Comparison of ENCODE assay signal across 2 cellular contexts in the genomic region with DNA sequence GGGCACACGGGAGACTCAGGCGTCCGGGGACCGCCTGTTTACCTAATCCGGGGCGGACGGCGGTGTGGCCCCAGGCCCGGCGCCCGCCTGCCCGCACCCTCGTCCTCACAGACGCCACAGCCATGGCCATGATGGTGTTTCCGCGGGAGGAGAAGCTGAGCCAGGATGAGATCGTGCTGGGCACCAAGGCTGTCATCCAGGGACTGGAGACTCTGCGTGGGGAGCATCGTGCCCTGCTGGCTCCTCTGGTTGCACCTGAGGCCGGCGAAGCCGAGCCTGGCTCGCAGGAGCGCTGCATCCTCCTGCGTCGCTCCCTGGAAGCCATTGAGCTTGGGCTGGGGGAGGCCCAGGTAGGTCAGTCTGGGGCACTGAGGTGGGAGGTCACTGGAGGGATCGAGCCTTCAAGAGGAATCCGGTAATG.
TF ChIP-seq lines count a peak whose summit lies in the region.

No MANE protein-coding gene starts in this region.

TF ChIP-seq in H1, 55 proteins besides CTCF, POLR2A, EP300 and RAD21:
- peak; percentile 12; the same call in 1 of the 2 replicates for TF ChIP-seq TAF1 (IDR thresholded peaks at IDR 0.05; ENCODE audit: low read depth, low read length)
- no peak for TF ChIP-seq TCF12 (IDR thresholded peaks at IDR 0.05; ENCODE audit: low read depth, low read length)
- TF ChIP-seq BACH1 (IDR thresholded peaks at IDR 0.05; ENCODE audit: low read length): peak; percentile 26; the same call in 1 of the 2 replicates
- TF ChIP-seq RBBP5 (IDR thresholded peaks at IDR 0.05; ENCODE audit: borderline replicate concordance, low read depth, low read length): 0 out of 2 replicates have a peak, but pooled peaks have one; percentile 7
- no peak for TF ChIP-seq CTBP2 (IDR thresholded peaks at IDR 0.05; ENCODE audit: borderline replicate concordance, insufficient read depth, insufficient read length, low read length)
- TF ChIP-seq, protein P1, sequence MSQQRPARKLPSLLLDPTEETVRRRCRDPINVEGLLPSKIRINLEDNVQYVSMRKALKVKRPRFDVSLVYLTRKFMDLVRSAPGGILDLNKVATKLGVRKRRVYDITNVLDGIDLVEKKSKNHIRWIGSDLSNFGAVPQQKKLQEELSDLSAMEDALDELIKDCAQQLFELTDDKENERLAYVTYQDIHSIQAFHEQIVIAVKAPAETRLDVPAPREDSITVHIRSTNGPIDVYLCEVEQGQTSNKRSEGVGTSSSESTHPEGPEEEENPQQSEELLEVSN (IDR thresholded peaks at IDR 0.05): peak; percentile 43; the same call in 1 of the 2 replicates
- 0 out of 2 replicates have a peak, but pooled peaks have one; percentile 2 for TF ChIP-seq GABPA (IDR thresholded peaks at IDR 0.05; ENCODE audit: borderline replicate concordance, insufficient read depth, low read length)

TF ChIP-seq in neural cell, 6 proteins besides CTCF, POLR2A, EP300 and RAD21:
- TF ChIP-seq TAF1 (IDR thresholded peaks at IDR 0.05; ENCODE audit: low read depth) (no peak), SMC3 (conservative IDR thresholded peaks at IDR 0.05; ENCODE audit: poor library complexity) (peak; percentile 46), EZH2 (IDR thresholded peaks at IDR 0.05; ENCODE audit: borderline replicate concordance, insufficient read depth, low read length, poor library complexity, severe bottlenecking) (no peak), POLR2AphosphoS5 (IDR thresholded peaks at IDR 0.05) (no peak), MXI1 (conservative IDR thresholded peaks at IDR 0.05; ENCODE audit: poor library complexity, severe bottlenecking) (no peak)
- TF ChIP-seq, protein P2, sequence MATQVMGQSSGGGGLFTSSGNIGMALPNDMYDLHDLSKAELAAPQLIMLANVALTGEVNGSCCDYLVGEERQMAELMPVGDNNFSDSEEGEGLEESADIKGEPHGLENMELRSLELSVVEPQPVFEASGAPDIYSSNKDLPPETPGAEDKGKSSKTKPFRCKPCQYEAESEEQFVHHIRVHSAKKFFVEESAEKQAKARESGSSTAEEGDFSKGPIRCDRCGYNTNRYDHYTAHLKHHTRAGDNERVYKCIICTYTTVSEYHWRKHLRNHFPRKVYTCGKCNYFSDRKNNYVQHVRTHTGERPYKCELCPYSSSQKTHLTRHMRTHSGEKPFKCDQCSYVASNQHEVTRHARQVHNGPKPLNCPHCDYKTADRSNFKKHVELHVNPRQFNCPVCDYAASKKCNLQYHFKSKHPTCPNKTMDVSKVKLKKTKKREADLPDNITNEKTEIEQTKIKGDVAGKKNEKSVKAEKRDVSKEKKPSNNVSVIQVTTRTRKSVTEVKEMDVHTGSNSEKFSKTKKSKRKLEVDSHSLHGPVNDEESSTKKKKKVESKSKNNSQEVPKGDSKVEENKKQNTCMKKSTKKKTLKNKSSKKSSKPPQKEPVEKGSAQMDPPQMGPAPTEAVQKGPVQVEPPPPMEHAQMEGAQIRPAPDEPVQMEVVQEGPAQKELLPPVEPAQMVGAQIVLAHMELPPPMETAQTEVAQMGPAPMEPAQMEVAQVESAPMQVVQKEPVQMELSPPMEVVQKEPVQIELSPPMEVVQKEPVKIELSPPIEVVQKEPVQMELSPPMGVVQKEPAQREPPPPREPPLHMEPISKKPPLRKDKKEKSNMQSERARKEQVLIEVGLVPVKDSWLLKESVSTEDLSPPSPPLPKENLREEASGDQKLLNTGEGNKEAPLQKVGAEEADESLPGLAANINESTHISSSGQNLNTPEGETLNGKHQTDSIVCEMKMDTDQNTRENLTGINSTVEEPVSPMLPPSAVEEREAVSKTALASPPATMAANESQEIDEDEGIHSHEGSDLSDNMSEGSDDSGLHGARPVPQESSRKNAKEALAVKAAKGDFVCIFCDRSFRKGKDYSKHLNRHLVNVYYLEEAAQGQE (IDR thresholded peaks at IDR 0.05; ENCODE audit: borderline replicate concordance): no peak
